In the genomic region with DNA sequence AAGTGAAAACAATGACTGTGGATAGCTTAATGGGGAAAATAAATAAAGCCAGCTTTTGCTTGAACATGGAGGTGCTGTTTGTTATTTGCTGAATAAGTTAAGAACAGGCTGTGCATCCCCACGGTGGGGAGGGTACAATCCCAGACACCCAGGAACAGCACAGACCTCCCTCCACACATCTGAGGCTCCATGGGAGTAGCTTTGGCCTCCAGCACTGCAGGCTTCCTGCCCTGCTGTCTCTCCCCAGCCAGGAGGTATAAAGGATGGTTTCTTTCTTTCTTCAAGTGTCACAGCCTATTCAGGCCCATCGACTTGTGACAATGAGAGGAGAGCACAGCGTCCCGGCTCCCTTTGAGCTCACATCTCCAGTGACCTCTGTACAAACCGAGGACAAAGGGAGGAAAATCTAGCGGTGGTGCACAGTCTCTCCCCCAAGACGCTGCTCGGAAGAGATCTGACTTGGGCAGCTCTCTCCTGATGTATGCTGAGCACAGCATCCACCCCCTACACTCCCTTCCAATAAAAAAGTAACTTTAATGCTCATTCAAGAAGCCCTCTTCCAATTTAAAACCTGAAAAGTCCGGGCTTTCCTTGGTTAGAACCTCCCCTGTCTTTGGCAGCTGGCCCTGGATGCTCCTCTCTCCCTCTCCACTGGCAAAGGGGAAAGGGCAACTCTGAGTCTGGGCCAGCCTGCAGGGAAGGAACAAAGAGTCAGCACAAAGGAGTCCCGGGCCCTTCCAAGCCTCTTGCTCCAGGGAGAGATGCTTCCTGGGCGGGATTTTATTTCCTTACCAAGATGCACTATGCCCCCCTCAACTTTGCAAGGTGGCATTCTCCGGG, we compare ENCODE assay signal across 17 cellular contexts. TPM values are rescaled to one million over a fixed set of nuclear protein-coding genes. Genes with fewer than 3 reads are reported as not detected.
DNase-seq lines count a peak whose midpoint lies in the region; ATAC-seq, FAIRE-seq and TF ChIP-seq lines count a peak whose summit lies in the region.
"Had no signal": no experiment of that assay in that cellular context is flagged by ENCODE, and none has a peak within 500 bp of the region (broad histone marks: within the 10 kb centered on the region; RNA-seq: fewer than 3 reads in every experiment).

No MANE protein-coding gene starts in this region.

- CTCF ChIA-PET in H1 (lab: Charles Lee; ENCODE audit: partially characterized antibody): interaction anchor here (1.6 to 2.2 kb wide), 2 partner anchors 9 to 81 kb away, joined by 6 to 7 read pairs; no protein-coding TSS in a partner anchor

- no peak overlapping the region for H3K9ac ChIP-seq in H1 (replicated peaks in 1 of 4; ENCODE audit: extremely low read depth in 1 of 4, low read depth in 3 of 4, low read length in 3 of 4)

- H4K20me1 ChIP-seq in H1 (replicated peaks in 1 of 2; ENCODE audit: control insufficient read depth in 1 of 2, insufficient read depth in 2 of 2, low read length in 2 of 2): no peaks in the 10 kb centered on the region

- H3K14ac ChIP-seq in H1 (ENCODE audit: insufficient read length): no peak overlapping the region

- H3K4me3 ChIP-seq in right cardiac atrium (ENCODE audit: low read length) (no peak overlapping the region), left ventricle myocardium inferior (no peak overlapping the region), H1 (ENCODE audit: extremely low read depth in 1 of 4, insufficient read depth in 2 of 4, low read depth in 3 of 4, low read length in 4 of 4) (no peak overlapping the region)
- H3K4me3 ChIP-seq: hepatocyte, lung, thoracic aorta had no signal

- H3K4me1 Mint-ChIP-seq in neural crest cell: peaks cover 49% of the 10 kb centered on the region

- H2BK20ac ChIP-seq in H1 (ENCODE audit: low read length): 0 out of 2 replicates have a peak overlapping the region, but pooled peaks have one; percentile 44

- no peak overlapping the region for H3K23ac ChIP-seq in H1 (ENCODE audit: insufficient read length)

- no peak overlapping the region for H3K4ac ChIP-seq in H1 (replicated peaks; ENCODE audit: insufficient read length, low read depth, low read length)

- no peak overlapping the region for H2AFZ ChIP-seq in H1 (ENCODE audit: low read length)
- H2AFZ ChIP-seq: hepatocyte had no signal

- H2BK5ac ChIP-seq in H1 (ENCODE audit: low read depth, low read length): peak overlapping the region; percentile 44; the same call in 1 of the 2 replicates

- no peak overlapping the region for H3K56ac ChIP-seq in H1 (replicated peaks; ENCODE audit: insufficient read length, low read depth, low read length)

- TF ChIP-seq CTCF in left ventricle myocardium inferior (IDR thresholded peaks at IDR 0.05; ENCODE audit: borderline replicate concordance): no peak
- no peak for TF ChIP-seq CTCF in H1 (IDR thresholded peaks at IDR 0.05; ENCODE audit: control extremely low read depth in 1 of 3, insufficient read depth in 1 of 3, low read depth in 1 of 3, low read length in 3 of 3)
- TF ChIP-seq CTCF in neural crest cell (conservative IDR thresholded peaks at IDR 0.05): no peak

- 0 out of 2 replicates have a peak overlapping the region, but pooled peaks have one; percentile 81 for H2BK15ac ChIP-seq in H1 (ENCODE audit: low read length)

- H3K36me3 Mint-ChIP-seq in neural crest cell (ENCODE audit: low read depth): no peaks in the 10 kb centered on the region

- H3K4me3 Mint-ChIP-seq in neural crest cell: peak overlapping the region; percentile 67
- H3K4me3 Mint-ChIP-seq: activated T-cell treated with anti-CD3 and anti-CD28 coated beads, Interleukin-2, amount 50 U/mL, for 4 hours had no signal

- H3K27me3 ChIP-seq in right cardiac atrium (ENCODE audit: control insufficient read depth, insufficient read depth) (no peaks in the 10 kb centered on the region), left ventricle myocardium inferior (ENCODE audit: low read depth) (peaks cover 15% of the 10 kb centered on the region), H1 (replicated peaks in 1 of 4; ENCODE audit: control insufficient read depth in 3 of 4, extremely low read depth in 1 of 4, insufficient read depth in 3 of 4, low read length in 3 of 4) (no peaks in the 10 kb centered on the region; a peak in 1 of 7 replicates)
- H3K27me3 ChIP-seq: hepatocyte had no signal

- H3K4me1 ChIP-seq in right cardiac atrium (ENCODE audit: control insufficient read depth, insufficient read depth, low read length): peaks cover 7% of the 10 kb centered on the region
- H3K4me1 ChIP-seq in left ventricle myocardium inferior: peaks cover 8% of the 10 kb centered on the region
- peaks cover 3 to 8% (median 5%) of the 10 kb centered on the region in 4 experiments for H3K4me1 ChIP-seq in H1 (replicated peaks in 1 of 4; ENCODE audit: control insufficient read depth in 3 of 4, insufficient read depth in 4 of 4, low read length in 3 of 4)

- H2BK120ac ChIP-seq in H1 (replicated peaks; ENCODE audit: low read depth, low read length): no peak overlapping the region

- no peak overlapping the region for H4K5ac ChIP-seq in H1 (ENCODE audit: insufficient read length, low read depth, low read length)

- H3K36me3 ChIP-seq in left ventricle myocardium inferior: no peaks in the 10 kb centered on the region
- no peaks in the 10 kb centered on the region for H3K36me3 ChIP-seq in H1 (ENCODE audit: control insufficient read depth in 2 of 4, insufficient read depth in 4 of 4, low read length in 3 of 4)
- H3K36me3 ChIP-seq: thoracic aorta had no signal

- POLR2A ChIA-PET in H1 (lab: Charles Lee; ENCODE audit: partially characterized antibody): interaction anchor here (1.3 to 1.7 kb wide), 2 partner anchors 9 to 14 kb away, joined by 3 to 5 read pairs; no protein-coding TSS in a partner anchor

- peak overlapping the region; percentile 34 for H3K27ac ChIP-seq in right cardiac atrium (ENCODE audit: low read length)
- H3K27ac ChIP-seq in left ventricle myocardium inferior (replicated peaks): no peak overlapping the region
- no peak overlapping the region for H3K27ac ChIP-seq in H1 (ENCODE audit: low read depth, low read length)
- H3K27ac ChIP-seq: hepatocyte, thoracic aorta had no signal

- no peaks in the 10 kb centered on the region for H3K79me2 ChIP-seq in H1 (ENCODE audit: control insufficient read depth in 1 of 2, insufficient read depth in 2 of 2, low read length in 2 of 2)
- H3K79me2 ChIP-seq: hepatocyte had no signal

- no peaks in the 10 kb centered on the region for H3K9me3 ChIP-seq in right cardiac atrium (ENCODE audit: control insufficient read depth, low read length)
- no peaks in the 10 kb centered on the region for H3K9me3 ChIP-seq in left ventricle myocardium inferior (replicated peaks)
- no peaks in the 10 kb centered on the region for H3K9me3 ChIP-seq in H1 (ENCODE audit: insufficient read depth in 2 of 2, low read depth in 1 of 2, low read length in 1 of 2)
- H3K9me3 ChIP-seq: thoracic aorta had no signal

- no peak overlapping the region for H4K91ac ChIP-seq in H1 (replicated peaks; ENCODE audit: insufficient read length, low read length)

- no peak overlapping the region for H2AK5ac ChIP-seq in H1 (ENCODE audit: low read depth, low read length)

- no peak overlapping the region for H3K4me2 ChIP-seq in H1 (ENCODE audit: insufficient read depth in 1 of 2, low read depth in 2 of 2, low read length in 2 of 2)
- H3K4me2 ChIP-seq: hepatocyte had no signal

- no peak overlapping the region; the same call in 1 of the 2 replicates for H2BK12ac ChIP-seq in H1 (ENCODE audit: low read depth, low read length)

- TF ChIP-seq POLR2A in H1 (IDR thresholded peaks at IDR 0.05; ENCODE audit: control extremely low read depth in 1 of 2, low read depth in 2 of 2, low read length in 2 of 2): no peak

- H3K79me1 ChIP-seq in H1 (ENCODE audit: low read depth, low read length): no peaks in the 10 kb centered on the region; the same call in none of the 2 replicates

- TF ChIP-seq RAD21 in H1 (IDR thresholded peaks at IDR 0.05 in 1 of 2, conservative IDR thresholded peaks at IDR 0.05 in 1 of 2; ENCODE audit: low read depth in 2 of 2, low read length in 2 of 2): no peak

- peak overlapping the region; percentile 99 for H3K27ac Mint-ChIP-seq in neural crest cell (ENCODE audit: unreplicated experiment)

- H3K23me2 ChIP-seq in H1 (ENCODE audit: low read depth, low read length): no peaks in the 10 kb centered on the region

- 42% methylated on average over 12 of the region's 12 CpGs for WGBS in right cardiac atrium
- 81% methylated on average over 12 of the region's 12 CpGs; no CpG with 5 or more reads in 1 of the 2 experiments for whole genome bisulfite sequencing in H1 (ENCODE audit: extremely low coverage in 1 of 2, insufficient coverage in 1 of 2, insufficient read length in 1 of 2, insufficient replicate concordance in 2 of 2, low coverage in 1 of 2, low lambda C conversion rate in 2 of 2, missing lambda C conversion rate in 1 of 2), 2 experiments

- H3K9me3 Mint-ChIP-seq in neural crest cell: no peaks in the 10 kb centered on the region
- H3K9me3 Mint-ChIP-seq: activated T-cell treated with anti-CD3 and anti-CD28 coated beads, Interleukin-2, amount 50 U/mL, for 4 hours had no signal

- H3K27me3 Mint-ChIP-seq in neural crest cell (ENCODE audit: low read depth): peaks cover 5% of the 10 kb centered on the region

- H4K8ac ChIP-seq in H1 (ENCODE audit: extremely low read depth, insufficient read depth, low read length): no peak overlapping the region

- FAIRE-seq in H1 (lab: Jason Lieb, UNC): no peak

- H3K18ac ChIP-seq in H1 (ENCODE audit: extremely low read depth, low read length): 0 out of 2 replicates have a peak overlapping the region, but pooled peaks have one; percentile 27

- TF ChIP-seq EP300 in H1 (IDR thresholded peaks at IDR 0.05; ENCODE audit: borderline replicate concordance in 1 of 2, low read depth in 2 of 2, low read length in 2 of 2): no peak

- peak in 1 of 2 donors; percentile 46 for ATAC-seq in right cardiac atrium

- intact Hi-C loops in right cardiac atrium (cut with DNase I): no loop called here
- intact Hi-C loops in left ventricle myocardium inferior (cut with micrococcal nuclease): no loop called here

- no peak for DNase-seq in right cardiac atrium
- DNase-seq in left ventricle myocardium inferior: no peak
- DNase-seq in H1 (ENCODE audit: low read depth in 1 of 2, low spot score in 2 of 2): no peak
- peak; percentile 47 for DNase-seq in neural crest cell (ENCODE audit: low read depth, low spot score)
- no peak for DNase-seq in mesenteric fat pad (ENCODE audit: low spot score)
- no peak for DNase-seq in cerebellar nuclear complex (lab: John Stamatoyannopoulos, UW)
- DNase-seq in activated CD4-positive, alpha-beta T cell treated with anti-CD3 and anti-CD28 coated beads, Interleukin-2, amount 50 U/mL, for 48 hours: no peak
- no peak for DNase-seq in stimulated activated CD4-positive, alpha-beta T cell treated with anti-CD3 and anti-CD28 coated beads, Interleukin-4, amount 100 ng/mL, for 1 hour
- DNase-seq: activated T-cell treated with anti-CD3 and anti-CD28 coated beads, Interleukin-2, amount 50 U/mL, for 4 hours; DMS 273 treated with DMSO at 0.1 percent for 48 hours; GOT3; NCI-H1417; NCI-H82 had no signal

RNA-seq across cellular contexts. Expression of a gene that starts 18.1 kb away (rescaled TPM):
- 10 to 100 TPM in 1 of 4 donors, 1 to 10 TPM in 3; 5.0 to 11.9 (median 8.7) TPM for total RNA-seq in right cardiac atrium
- polyA plus RNA-seq in right cardiac atrium: 2.2 TPM
- 4.5 TPM for total RNA-seq in left ventricle myocardium inferior
- total RNA-seq in H1 (2021; fragmentation: NEBNext Ultra II Directional; extraction: Animal tissue kit (Norgen Biotek cat#: 25700)): 9.1 and 9.4 TPM in 2 replicates
- 7.4 and 8.8 TPM in 2 replicates for polyA plus RNA-seq in H1 (2011; rRNA removed)
- polyA plus RNA-seq in H1 (2011; cell fraction: cytosol; rRNA removed): 6.8 TPM
- 9.3 TPM for polyA plus RNA-seq in H1 (2011; cell fraction: nucleus; rRNA removed)
- polyA plus RNA-seq in H1 (2012, experiment 1 of 2): 5.7 to 7.3 TPM (median 6.0 TPM) in 4 replicates
- 2.3 TPM for polyA plus RNA-seq in H1 (2012, experiment 2 of 2)
- polyA plus RNA-seq in H1 (2013, experiment 1 of 2): 4.7 TPM
- 5.0 TPM for polyA plus RNA-seq in H1 (2013, experiment 2 of 2)
- polyA minus RNA-seq in H1 (2011; rRNA and poly(A)+ RNA removed): 17.4 and 19.5 TPM in 2 replicates
- 7.5 TPM for polyA minus RNA-seq in H1 (2011; cell fraction: cytosol; rRNA and poly(A)+ RNA removed)
- polyA minus RNA-seq in H1 (2011; cell fraction: nucleus; rRNA and poly(A)+ RNA removed): 15.1 TPM
- 1.3 and 1.5 TPM in 2 replicates for total RNA-seq in neural crest cell
- total RNA-seq in mesenteric fat pad: 53.1 TPM
- total RNA-seq: SK-MEL-5 had no signal
